In genomic region chr12:13173537-13173936, GRCh38 we compare ENCODE assay signal across 8 cellular contexts. TPM values are rescaled to one million over a fixed set of nuclear protein-coding genes. Genes with fewer than 3 reads are reported as not detected.
DNase-seq lines count a peak whose midpoint lies in the region; ATAC-seq and TF ChIP-seq lines count a peak whose summit lies in the region.

No MANE protein-coding gene starts in this region.

- H3K27ac ChIP-seq in HUES64 (ENCODE audit: low read depth, low read length), result peak overlapping the region; percentile 3; the same call in 1 of the 2 replicates
- H3K27ac ChIP-seq in left lung, result peak overlapping the region; percentile 38 to 61
- peak overlapping the region; percentile 23 to 46 for H3K27ac ChIP-seq in thoracic aorta

- ATAC-seq in GM21619 (IDR thresholded peaks at IDR 0.05; ENCODE audit: unreplicated experiment) (peak; percentile 97), left lung (peak; percentile 87), thoracic aorta (ENCODE audit: insufficient number of reproducible peaks, low FRiP score, low read depth) (peak; percentile 71)

- H3K36me3 ChIP-seq in HUES64 (ENCODE audit: insufficient read depth, low read length) (no peaks in the 10 kb centered on the region), left lung (no peaks in the 10 kb centered on the region), thoracic aorta (no peaks in the 10 kb centered on the region)

- 61% methylated on average over 6 of the region's 6 CpGs for WGBS in HUES64

- no peaks in the 10 kb centered on the region for H3K9me3 ChIP-seq in HUES64 (ENCODE audit: insufficient read depth, low read depth, low read length)
- H3K9me3 ChIP-seq in left lung, result no peaks in the 10 kb centered on the region
- H3K9me3 ChIP-seq in thoracic aorta, result no peaks in the 10 kb centered on the region

- no peak overlapping the region for H3K9ac ChIP-seq in HUES64 (ENCODE audit: low read depth, low read length)

- peak; percentile 92 for DNase-seq in GM12865 (ENCODE audit: low read depth)
- peak; percentile 26 for DNase-seq in brain pericyte (ENCODE audit: low read depth, low spot score)
- peak in 1 of 2 donors; percentile 72 for DNase-seq in left lung
- DNase-seq in thoracic aorta (ENCODE audit: low spot score), result peak; percentile 32
- no peak for DNase-seq in NCI-H524 treated with DMSO at 0.1 percent for 48 hours (lab: John Stamatoyannopoulos, UW)
- DNase-seq in cortex of kidney (lab: John Stamatoyannopoulos, UW), result no peak

- H3K4me3 ChIP-seq in GM12865 (ENCODE audit: low read depth, low read length) (no peak overlapping the region), HUES64 (ENCODE audit: low read length) (no peak overlapping the region), left lung (no peak overlapping the region), thoracic aorta (no peak overlapping the region)

- H3K4me1 ChIP-seq in HUES64 (ENCODE audit: insufficient read depth, low read length) (peaks cover 35% of the 10 kb centered on the region), left lung (peaks cover 8 to 25% of the 10 kb centered on the region in 2 donors), thoracic aorta (ENCODE audit: control insufficient read depth in 1 of 2, low read depth in 2 of 2) (peaks cover 2 to 9% of the 10 kb centered on the region in 2 donors)

- TF ChIP-seq CTCF in GM12865 (IDR thresholded peaks at IDR 0.05; ENCODE audit: insufficient read depth, low read depth, low read length, missing control alignments), result no peak
- TF ChIP-seq CTCF in left lung (IDR thresholded peaks at IDR 0.05), result no peak
- TF ChIP-seq CTCF in thoracic aorta (IDR thresholded peaks at IDR 0.05), result no peak

- H3K27me3 ChIP-seq in HUES64 (ENCODE audit: insufficient read depth, low read length) (no peaks in the 10 kb centered on the region), left lung (no peaks in the 10 kb centered on the region), thoracic aorta (replicated peaks; ENCODE audit: insufficient read depth) (no peaks in the 10 kb centered on the region)

- intact Hi-C loops in left lung (cut with DNase I), result no loop called here

RNA-seq across cellular contexts. Expression of gene EMP1, which starts 23.0 kb away (rescaled TPM):
- 0.70 TPM for polyA plus RNA-seq in HUES64 (2013, experiment 1 of 2)
- polyA plus RNA-seq in HUES64 (2013, experiment 2 of 2), result 2.6 TPM
- total RNA-seq in left lung (100 to 1,000 TPM; 276 to 369 TPM), thoracic aorta (1,000 to 10,000 TPM in 1 of 2 donors, 100 to 1,000 TPM in 1; 295 to 1,389 TPM)

Comparison
In these comparisons a context has a peak if more than half of its experiments do, and no peak if none do; other contexts are left out.
1. DNase-seq: peak in GM12865 (single experiment), brain pericyte (single experiment) and thoracic aorta (single experiment); none in NCI-H524 treated with DMSO at 0.1 percent for 48 hours (single experiment) and cortex of kidney (single experiment).
2. Peak in every context shown above with its lines, with median percentiles within 50 percentile points of each other: ATAC-seq and H3K27ac ChIP-seq.